ENCODE assay signal across 1 cellular context in genomic region chr20:44835661-44836221, GRCh38.
TF ChIP-seq lines count a peak whose summit lies in the region.

No MANE protein-coding gene starts in this region.

TF ChIP-seq in GM23338, 12 proteins besides CTCF, POLR2A, EP300 and RAD21 (continued from another document):
- TF ChIP-seq ZNF462 (CRISPR knock-in tag; IDR thresholded peaks at IDR 0.05) = no peak
- TF ChIP-seq NANOG (IDR thresholded peaks at IDR 0.05; ENCODE audit: borderline replicate concordance) = no peak
- TF ChIP-seq EZH2phosphoT487 (IDR thresholded peaks at IDR 0.05; ENCODE audit: unreplicated experiment) = no peak
- no peak for TF ChIP-seq POLR2AphosphoS5 (IDR thresholded peaks at IDR 0.05; ENCODE audit: low read depth)
- TF ChIP-seq REST (IDR thresholded peaks at IDR 0.05; ENCODE audit: unreplicated experiment) = no peak
- TF ChIP-seq ZNF331 (CRISPR knock-in tag; IDR thresholded peaks at IDR 0.05; ENCODE audit: low read depth) = no peak
- TF ChIP-seq ZNF114 (CRISPR knock-in tag; IDR thresholded peaks at IDR 0.05) = no peak
- TF ChIP-seq JUNB (IDR thresholded peaks at IDR 0.05; ENCODE audit: unreplicated experiment) = no peak
- TF ChIP-seq EZH2 (IDR thresholded peaks at IDR 0.05; ENCODE audit: low read depth, unreplicated experiment) = no peak
- TF ChIP-seq STAT1 (IDR thresholded peaks at IDR 0.05; ENCODE audit: unreplicated experiment) = no peak
- no peak for TF ChIP-seq CREB1 (CRISPR knock-in tag; IDR thresholded peaks at IDR 0.05; ENCODE audit: low read depth)
